ENCODE assay signal across 18 cellular contexts in genomic region chr1:2499260-2499659, GRCh38. TPM values are rescaled to one million over a fixed set of nuclear protein-coding genes. Genes with fewer than 3 reads are reported as not detected.
"Had no signal": no experiment of that assay in that cellular context is flagged by ENCODE, and none has a peak within 500 bp of the region (broad histone marks: within the 10 kb centered on the region; RNA-seq: fewer than 3 reads in every experiment).

No MANE protein-coding gene starts in this region.

- H3K36me3 Mint-ChIP-seq: activated naive CD4-positive, alpha-beta T cell treated with anti-CD3 and anti-CD28 coated beads, Interleukin-2, amount 50 U/mL, for 24 hours; natural killer cell; WTC11 had no signal

- H3K27ac Mint-ChIP-seq: activated CD4-positive, alpha-beta T cell treated with anti-CD3 and anti-CD28 coated beads, Interleukin-2, amount 10 ng/mL, durations not matched to agents 24 days and 14 days; activated naive CD4-positive, alpha-beta T cell treated with anti-CD3 and anti-CD28 coated beads, Interleukin-2, amount 50 U/mL, for 24 hours; WTC11 had no signal

- H3K4me3 Mint-ChIP-seq: activated CD4-positive, alpha-beta T cell treated with anti-CD3 and anti-CD28 coated beads, Interleukin-2, amount 10 ng/mL, durations not matched to agents 24 days and 14 days; activated naive CD4-positive, alpha-beta T cell treated with anti-CD3 and anti-CD28 coated beads, Interleukin-2, amount 50 U/mL, for 24 hours; dendritic cell treated with granulocyte-macrophage colony-stimulating factor and Interleukin-4, amounts not matched to agents 40 ng/mL and 50 ng/mL, for 4 days; WTC11 had no signal

- H3K27me3 ChIP-seq: foreskin keratinocyte had no signal

- H3K27ac ChIP-seq: foreskin keratinocyte, tibial nerve, uterus had no signal

- H3K9me3 Mint-ChIP-seq: activated CD4-positive, alpha-beta T cell treated with anti-CD3 and anti-CD28 coated beads, Interleukin-2, amount 10 ng/mL, durations not matched to agents 24 days and 14 days; activated naive CD4-positive, alpha-beta T cell treated with anti-CD3 and anti-CD28 coated beads, Interleukin-2, amount 50 U/mL, for 24 hours; dendritic cell treated with granulocyte-macrophage colony-stimulating factor and Interleukin-4, amounts not matched to agents 40 ng/mL and 50 ng/mL, for 4 days; natural killer cell; WTC11 had no signal

- H3K4me1 ChIP-seq: foreskin keratinocyte, uterus had no signal

- ATAC-seq: foreskin keratinocyte, left ventricle myocardium superior, WTC11 had no signal

- DNase-seq: amygdala; cerebellar nuclear complex; effector memory CD4-positive, alpha-beta T cell; foreskin keratinocyte; glutamatergic neuron; kidney glomerular epithelial cell; left ventricle myocardium superior; mesenchymal stem cell; natural killer cell; stimulated activated CD4-positive, alpha-beta T cell treated with anti-CD3 and anti-CD28 coated beads, Interleukin-2, amount 100 ng/mL, for 48 hours; uterus had no signal

- H3K36me3 ChIP-seq: tibial nerve, uterus had no signal

- H3K27me3 Mint-ChIP-seq: activated CD4-positive, alpha-beta T cell treated with anti-CD3 and anti-CD28 coated beads, Interleukin-2, amount 10 ng/mL, durations not matched to agents 24 days and 14 days; activated naive CD4-positive, alpha-beta T cell treated with anti-CD3 and anti-CD28 coated beads, Interleukin-2, amount 50 U/mL, for 24 hours had no signal

- H3K9me3 ChIP-seq: tibial nerve, uterus had no signal

- H3K4me3 ChIP-seq: tibial nerve, uterus had no signal

- H3K4me1 Mint-ChIP-seq: WTC11 had no signal

RNA-seq across cellular contexts. Expression of gene HES5, which starts 30.8 kb away (rescaled TPM):
- total RNA-seq: activated CD4-positive, alpha-beta T cell treated with anti-CD3 and anti-CD28 coated beads, Interleukin-2, amount 10 ng/mL, durations not matched to agents 24 days and 14 days; natural killer cell; renal cortical epithelial cell; T-helper 1 cell treated with Interleukin-12 subunit alpha and Interleukin-12 subunit beta and Interleukin-4 antibody, amounts not matched to agents 30 ng/mL and 1 ng/mL, for 36 hours; WTC11 had no signal
